ENCODE assay signal across 8 cellular contexts in the genomic region with DNA sequence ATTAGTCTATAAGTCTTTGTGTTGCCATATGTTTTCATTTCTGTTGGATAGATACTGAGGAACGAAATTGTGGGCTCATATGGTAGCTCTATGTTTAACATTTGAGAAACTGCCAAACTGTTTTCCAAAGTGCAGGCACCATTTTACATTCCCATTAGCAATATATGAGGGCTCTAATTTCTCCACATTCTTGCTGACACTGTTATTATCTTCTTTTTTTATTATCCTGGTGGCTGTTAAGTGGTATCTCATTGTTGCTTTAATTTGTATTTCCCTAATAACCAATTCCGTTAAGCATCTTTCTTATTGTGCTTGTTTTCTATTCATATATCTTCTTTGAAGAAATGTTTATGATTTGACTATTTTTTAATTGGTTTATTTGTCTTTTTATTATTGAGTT. TPM values are rescaled to one million over a fixed set of nuclear protein-coding genes. Genes with fewer than 3 reads are reported as not detected.
DNase-seq lines count a peak whose midpoint lies in the region; ATAC-seq and TF ChIP-seq lines count a peak whose summit lies in the region.

No MANE protein-coding gene starts in this region.

- no peaks in the 10 kb centered on the region for H3K9me3 ChIP-seq in A673 (ENCODE audit: low read depth, low read length, poor library complexity, severe bottlenecking)
- no peaks in the 10 kb centered on the region for H3K9me3 ChIP-seq in ascending aorta

- H3K36me3 ChIP-seq in A673 (ENCODE audit: insufficient read depth, low read length, poor library complexity, severe bottlenecking) = peaks cover 7% of the 10 kb centered on the region
- no peaks in the 10 kb centered on the region for H3K36me3 ChIP-seq in ascending aorta

- CTCF ChIA-PET in A673 (lab: Charles Lee) = no interaction called here

- H3K27ac ChIP-seq in A673 (ENCODE audit: low read depth, low read length, poor library complexity, severe bottlenecking) (no peak overlapping the region), ascending aorta (peak overlapping the region; percentile 82 to 86)

- peaks cover 13% of the 10 kb centered on the region for H3K4me1 ChIP-seq in A673 (ENCODE audit: insufficient read depth, low read length, poor library complexity, severe bottlenecking)
- peaks cover 2 to 18% of the 10 kb centered on the region in 2 donors for H3K4me1 ChIP-seq in ascending aorta

- ATAC-seq in memory B cell (ENCODE audit: low read depth) (no peak), HG03280 (IDR thresholded peaks at IDR 0.05; ENCODE audit: unreplicated experiment) (no peak)

- H3K4me3 Mint-ChIP-seq in memory B cell = peak overlapping the region; percentile 90

- DNase-seq in A673 (ENCODE audit: low spot score) (no peak), HT-29 (ENCODE audit: low spot score) (peak; percentile 4), ascending aorta (ENCODE audit: low spot score in 2 of 2) (no peak), memory B cell (ENCODE audit: low spot score in 2 of 2) (no peak), iPS-NIHi11 (ENCODE audit: low spot score) (no peak), DMS 273 treated with DMSO at 0.1 percent for 48 hours (lab: John Stamatoyannopoulos, UW) (no peak), NCI-H1092 treated with DMSO at 0.1 percent for 48 hours (lab: John Stamatoyannopoulos, UW) (no peak)

- POLR2A ChIA-PET in A673 (lab: Charles Lee; ENCODE audit: low non-redundant PET) = interaction anchor here (0.6 kb wide), 1 partner anchor 324 kb away, joined by 3 read pairs; no protein-coding TSS in a partner anchor

- BruUV-seq in A673 (replicated peaks; lab: Mats Ljungman, UMichigan) = TSS peak; percentile 48

- peaks cover 16% of the 10 kb centered on the region for H3K4me1 Mint-ChIP-seq in memory B cell

- H3K27me3 Mint-ChIP-seq in memory B cell = no peaks in the 10 kb centered on the region

- peak overlapping the region; percentile 82 for H3K27ac Mint-ChIP-seq in memory B cell

- intact Hi-C loops in A673 (cut with micrococcal nuclease; ENCODE audit: unreplicated experiment) = no loop called here
- intact Hi-C loops in ascending aorta (cut with DNase I) = loop anchor here (5.0 kb wide), 3 partner anchors 279 to 754 kb away; partner anchors contain the start of genes ASTE1, MRPL3 and NEK11

- H3K4me3 ChIP-seq in A673 (ENCODE audit: low read depth, low read length, poor library complexity, severe bottlenecking) = peak overlapping the region; percentile 74
- H3K4me3 ChIP-seq in ascending aorta = peak overlapping the region in 1 of 2 donors; percentile 95

- H3K36me3 Mint-ChIP-seq in memory B cell = peaks cover 5% of the 10 kb centered on the region

- no peaks in the 10 kb centered on the region for H3K27me3 ChIP-seq in A673 (replicated peaks; ENCODE audit: insufficient read depth, low read depth, low read length, poor library complexity)
- no peaks in the 10 kb centered on the region for H3K27me3 ChIP-seq in ascending aorta

- TF ChIP-seq CTCF in A673 (conservative IDR thresholded peaks at IDR 0.05; ENCODE audit: low read depth, low read length) = no peak
- TF ChIP-seq CTCF in ascending aorta (IDR thresholded peaks at IDR 0.05) = no peak

- H3K9me3 Mint-ChIP-seq in memory B cell = no peaks in the 10 kb centered on the region

RNA-seq across cellular contexts. Expression of gene PIK3R4, which starts 1.9 kb away (rescaled TPM):
- total RNA-seq in A673 (2021) = 31.9 and 32.5 TPM in 2 replicates
- 28.7 and 37.4 TPM in 2 replicates for total RNA-seq in HT-29 (2014; rRNA removed; shearing (Covaris generic))
- total RNA-seq in ascending aorta = 101 TPM
